ENCODE assay signal across 8 cellular contexts in the genomic region with DNA sequence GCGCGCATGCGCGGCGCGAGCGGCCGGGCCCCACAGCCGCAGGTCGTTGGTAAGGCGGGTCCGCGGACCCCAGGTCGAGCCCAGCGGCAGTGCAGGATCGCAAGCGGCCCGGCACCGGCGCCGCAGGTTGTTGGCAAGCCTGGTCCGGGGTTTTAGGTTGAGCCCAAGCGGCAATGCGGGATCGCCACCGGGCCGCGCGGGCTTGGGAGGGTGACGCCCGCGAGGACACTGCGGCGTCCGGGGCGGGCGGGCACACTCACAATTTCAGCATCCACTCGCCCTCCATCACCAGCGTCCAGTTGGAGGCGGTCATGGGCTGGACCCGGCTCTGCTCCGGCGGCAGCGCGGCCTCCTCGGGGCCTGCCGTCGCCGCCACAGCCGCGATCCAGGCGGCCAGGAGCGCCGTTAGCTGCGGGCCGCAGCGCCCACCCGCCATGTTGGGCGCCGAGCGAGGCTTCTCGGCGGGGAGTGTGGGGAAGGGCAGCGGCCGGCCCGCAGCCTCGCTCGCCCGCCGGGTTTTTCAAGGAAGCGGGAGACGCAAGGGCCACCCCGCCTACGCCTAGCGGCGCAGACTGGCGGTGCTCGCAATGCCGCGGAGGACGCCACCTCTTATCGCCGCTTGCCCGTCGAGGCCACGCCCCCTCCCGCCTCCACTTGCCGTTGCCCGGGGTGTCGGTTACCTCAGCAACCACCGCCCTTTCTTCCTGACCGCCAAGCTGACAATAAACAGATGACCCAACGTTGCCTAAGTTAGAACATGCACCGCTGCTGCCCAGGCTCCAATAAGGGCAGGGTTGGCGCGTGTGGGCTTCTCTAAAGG. TPM values are rescaled to one million over a fixed set of nuclear protein-coding genes. Genes with fewer than 3 reads are reported as not detected.
A peak's percentile ranks its signal among the peaks of the same experiment; 100 is the strongest.
DNase-seq lines count a peak whose midpoint lies in the region; ATAC-seq and TF ChIP-seq lines count a peak whose summit lies in the region.

A gene with protein sequence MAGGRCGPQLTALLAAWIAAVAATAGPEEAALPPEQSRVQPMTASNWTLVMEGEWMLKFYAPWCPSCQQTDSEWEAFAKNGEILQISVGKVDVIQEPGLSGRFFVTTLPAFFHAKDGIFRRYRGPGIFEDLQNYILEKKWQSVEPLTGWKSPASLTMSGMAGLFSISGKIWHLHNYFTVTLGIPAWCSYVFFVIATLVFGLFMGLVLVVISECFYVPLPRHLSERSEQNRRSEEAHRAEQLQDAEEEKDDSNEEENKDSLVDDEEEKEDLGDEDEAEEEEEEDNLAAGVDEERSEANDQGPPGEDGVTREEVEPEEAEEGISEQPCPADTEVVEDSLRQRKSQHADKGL (minus strand): TSS at position 584 of the 820 bp plus-strand sequence. CDS start 148 bp downstream, at position 436.

- TF ChIP-seq POLR2A in lower leg skin (IDR thresholded peaks at IDR 0.05), result peak in 1 of 2 donors; percentile 53

- peak; percentile 86 for ATAC-seq in GM19372 (IDR thresholded peaks at IDR 0.05; ENCODE audit: low read depth, unreplicated experiment)
- peak; percentile 63 for ATAC-seq in HG03558 (IDR thresholded peaks at IDR 0.05; ENCODE audit: extremely low read depth, unreplicated experiment)

- H3K27ac ChIP-seq in dorsolateral prefrontal cortex, result peak within 1 kb of the TSS; percentile 78 to 100 (median 99)

- TF ChIP-seq CTCF in dorsolateral prefrontal cortex (IDR thresholded peaks at IDR 0.05 in 54 of 56, conservative IDR thresholded peaks at IDR 0.05 in 2 of 56; ENCODE audit: low read depth in 1 of 56, partially characterized antibody in 56 of 56), result peak in 46 of 56 donors; percentile 12 to 58 (median 40)
- peak in 1 of 3 donors; percentile 63 for TF ChIP-seq CTCF in lower leg skin (IDR thresholded peaks at IDR 0.05)

- H3K4me3 ChIP-seq in dorsolateral prefrontal cortex (peak within 1 kb of the TSS; percentile 51 to 97 (median 87)), lower leg skin (ENCODE audit: low read depth, poor library complexity, severe bottlenecking) (peak within 1 kb of the TSS; percentile 79)

- no peaks in the 10 kb centered on the region for H3K9me3 Mint-ChIP-seq in activated CD4-positive, alpha-beta memory T cell treated with anti-CD3 and anti-CD28 coated beads for 36 hours

- no peaks in the 10 kb centered on the region for H3K36me3 Mint-ChIP-seq in activated CD4-positive, alpha-beta memory T cell treated with anti-CD3 and anti-CD28 coated beads for 36 hours

- CTCF ChIA-PET in activated CD4-positive, alpha-beta memory T cell treated with anti-CD3 and anti-CD28 coated beads for 36 hours (lab: Charles Lee), result no interaction called here

- H3K27me3 ChIP-seq in dorsolateral prefrontal cortex, result no peaks in the 10 kb centered on the region

- WGBS in lower leg skin, 2 donors, result 0% methylated on average over 18 to 86 of the region's 96 CpGs

- no peaks in the 10 kb centered on the region for H3K27me3 Mint-ChIP-seq in activated CD4-positive, alpha-beta memory T cell treated with anti-CD3 and anti-CD28 coated beads for 36 hours

- intact Hi-C loops in activated CD4-positive, alpha-beta memory T cell treated with anti-CD3 and anti-CD28 coated beads for 36 hours (cut with micrococcal nuclease), result loop anchor here (5.0 kb wide), 1 partner anchor 193 kb away; no protein-coding TSS in a partner anchor
- intact Hi-C loops in dorsolateral prefrontal cortex (cut with DNase I), result loop anchor here (5.0 to 10.0 kb wide), 2 partner anchors 82 to 85 kb away; no protein-coding TSS in a partner anchor
- intact Hi-C loops in lower leg skin (cut with DNase I; ENCODE audit: low total_unique reads), result no loop called here

- POLR2A ChIA-PET in activated CD4-positive, alpha-beta memory T cell treated with anti-CD3 and anti-CD28 coated beads for 36 hours (lab: Charles Lee), result interaction anchor here (1.1 kb wide), 1 partner anchor 8 kb away, joined by 3 read pairs; no protein-coding TSS in a partner anchor

- peak within 1 kb of the TSS; percentile 93 for H3K4me3 Mint-ChIP-seq in activated CD4-positive, alpha-beta memory T cell treated with anti-CD3 and anti-CD28 coated beads for 36 hours

- H3K4me1 Mint-ChIP-seq in activated CD4-positive, alpha-beta memory T cell treated with anti-CD3 and anti-CD28 coated beads for 36 hours (ENCODE audit: low read depth), result peaks cover 31% of the 10 kb centered on the region

- DNase-seq in CD1c-positive myeloid dendritic cell (ENCODE audit: extremely low spot score), result peak; percentile 98
- peak; percentile 100 for DNase-seq in NCI-H748 (lab: John Stamatoyannopoulos, UW; ENCODE audit: unreplicated experiment)
- DNase-seq in activated CD4-positive, alpha-beta memory T cell treated with anti-CD3 and anti-CD28 coated beads for 36 hours, result peak; percentile 95
- peak; percentile 92 to 98 (median 95) for DNase-seq in dorsolateral prefrontal cortex
- peak; percentile 96 to 99 for DNase-seq in lower leg skin (ENCODE audit: low spot score in 2 of 2)
- DNase-seq in stimulated activated CD4-positive, alpha-beta T cell treated with anti-CD3 and anti-CD28 coated beads, Interleukin-4, amount 100 ng/mL, for 48 hours (ENCODE audit: low read depth in 2 of 2), result peak; percentile 87 to 92

- peak within 1 kb of the TSS; percentile 87 for H3K27ac Mint-ChIP-seq in activated CD4-positive, alpha-beta memory T cell treated with anti-CD3 and anti-CD28 coated beads for 36 hours

RNA-seq across cellular contexts. Expression of the gene that starts here (rescaled TPM):
- 10 to 100 TPM; 33.2 to 35.9 TPM for total RNA-seq in activated CD4-positive, alpha-beta memory T cell treated with anti-CD3 and anti-CD28 coated beads for 36 hours
- total RNA-seq in dorsolateral prefrontal cortex, result 100 to 1,000 TPM in 73 of 120 experiments, 10 to 100 TPM in 47; 44.7 to 172 (median 104) TPM
- total RNA-seq in lower leg skin, result 10 to 100 TPM; 14.2 to 26.8 (median 17.6) TPM

Comparison
In these comparisons a context has a peak if more than half of its experiments do, and no peak if none do; other contexts are left out.
1. Peak in every context shown above with its lines: DNase-seq, ATAC-seq, H3K4me3 ChIP-seq and H3K27ac ChIP-seq.